9 cellular contexts compared by ENCODE assay signal in genomic region chr6:150025201-150025917, GRCh38. TPM values are rescaled to one million over a fixed set of nuclear protein-coding genes. Genes with fewer than 3 reads are reported as not detected.
A peak's percentile ranks its signal among the peaks of the same experiment; 100 is the strongest.
DNase-seq lines count a peak whose midpoint lies in the region; ATAC-seq, FAIRE-seq and TF ChIP-seq lines count a peak whose summit lies in the region.
"Had no signal": no experiment of that assay in that cellular context is flagged by ENCODE, and none has a peak within 500 bp of the region (broad histone marks: within the 10 kb centered on the region; RNA-seq: fewer than 3 reads in every experiment).

RAET1L (minus strand) TSS chr6:150025532; CDS start chr6:150025471, 61 bp downstream.

- H4K5ac ChIP-seq in H1 (ENCODE audit: insufficient read length, low read depth, low read length) = no peak within 1 kb of the TSS

- no peak within 1 kb of the TSS for H4K91ac ChIP-seq in H1 (replicated peaks; ENCODE audit: insufficient read length, low read length)
- H4K91ac ChIP-seq in neuronal stem cell (ENCODE audit: low read depth, low read length, poor library complexity) = no peak within 1 kb of the TSS

- H3K56ac ChIP-seq in H1 (replicated peaks; ENCODE audit: insufficient read length, low read depth, low read length) = no peak within 1 kb of the TSS

- no peaks in the 10 kb centered on the region for H3K79me2 ChIP-seq in H1 (ENCODE audit: control insufficient read depth in 1 of 2, insufficient read depth in 2 of 2, low read length in 2 of 2)

- H3K4me2 ChIP-seq in H1 (ENCODE audit: insufficient read depth in 1 of 2, low read depth in 2 of 2, low read length in 2 of 2) (peak within 1 kb of the TSS; percentile 63 to 67), neuronal stem cell (ENCODE audit: insufficient read depth, low read length, poor library complexity, severe bottlenecking) (no peak within 1 kb of the TSS)

- ATAC-seq in HG02642 (IDR thresholded peaks at IDR 0.05; ENCODE audit: poor library complexity, unreplicated experiment) (no peak), HG03139 (IDR thresholded peaks at IDR 0.05; ENCODE audit: unreplicated experiment) (no peak)

- H3K27ac Mint-ChIP-seq in CD4-positive, alpha-beta memory T cell = no peak within 1 kb of the TSS
- H3K27ac Mint-ChIP-seq in T-helper 2 cell treated with Interferon-gamma antibody and Interleukin-4, amounts not matched to agents 5 μg/mL and 100 μg/mL, for 36 hours = no peak within 1 kb of the TSS

- POLR2A ChIA-PET in CD4-positive, alpha-beta memory T cell (lab: Charles Lee; ENCODE audit: partially characterized antibody) = no interaction called here
- POLR2A ChIA-PET in H1 (lab: Charles Lee; ENCODE audit: partially characterized antibody) = no interaction called here

- no peak within 1 kb of the TSS for H2BK20ac ChIP-seq in H1 (ENCODE audit: low read length)

- H4K20me1 ChIP-seq in H1 (replicated peaks in 1 of 2; ENCODE audit: control insufficient read depth in 1 of 2, insufficient read depth in 2 of 2, low read length in 2 of 2) = no peaks in the 10 kb centered on the region

- no peak within 1 kb of the TSS; the same call in none of the 2 replicates for H3K18ac ChIP-seq in H1 (ENCODE audit: extremely low read depth, low read length)
- peak within 1 kb of the TSS; percentile 64 for H3K18ac ChIP-seq in neuronal stem cell (ENCODE audit: low read length)

- WGBS in H1 (ENCODE audit: extremely low coverage in 1 of 2, insufficient coverage in 1 of 2, insufficient read length in 1 of 2, insufficient replicate concordance in 2 of 2, low coverage in 1 of 2, low lambda C conversion rate in 2 of 2, missing lambda C conversion rate in 1 of 2), 2 experiments = 55% methylated on average over 36 of the region's 36 CpGs; no CpG with 5 or more reads in 1 of the 2 experiments
- WGBS in neuronal stem cell (ENCODE audit: extremely low coverage in 2 of 2, insufficient read length in 2 of 2, insufficient replicate concordance in 1 of 2), 2 donors = no CpG with 5 or more reads among the region's 36 CpGs

- TF ChIP-seq POLR2A in H1 (IDR thresholded peaks at IDR 0.05; ENCODE audit: control extremely low read depth in 1 of 2, low read depth in 2 of 2, low read length in 2 of 2) = no peak

- peak within 1 kb of the TSS in 7 of 8 donors; percentile 21 to 85 (median 75) for H3K4me3 Mint-ChIP-seq in CD4-positive, alpha-beta memory T cell
- H3K4me3 Mint-ChIP-seq in T-helper 2 cell treated with Interferon-gamma antibody and Interleukin-4, amounts not matched to agents 5 μg/mL and 100 μg/mL, for 36 hours = no peak within 1 kb of the TSS

- intact Hi-C loops in CD4-positive, alpha-beta memory T cell (cut with micrococcal nuclease) = no loop called here

- H2AFZ ChIP-seq in H1 (ENCODE audit: low read length) = peak within 1 kb of the TSS; percentile 87
- no peak within 1 kb of the TSS for H2AFZ ChIP-seq in neuronal stem cell (ENCODE audit: low read length)

- H3K23ac ChIP-seq in H1 (ENCODE audit: insufficient read length) (no peak within 1 kb of the TSS), neuronal stem cell (ENCODE audit: low read depth, low read length, poor library complexity) (peak within 1 kb of the TSS; percentile 52)

- H3K4me1 Mint-ChIP-seq in CD4-positive, alpha-beta memory T cell = peaks cover 4 to 17% (median 8%) of the 10 kb centered on the region in 4 donors
- no peaks in the 10 kb centered on the region for H3K4me1 Mint-ChIP-seq in T-helper 2 cell treated with Interferon-gamma antibody and Interleukin-4, amounts not matched to agents 5 μg/mL and 100 μg/mL, for 36 hours (ENCODE audit: low read depth)

- no peaks in the 10 kb centered on the region; the same call in 1 of the 2 replicates for H3K23me2 ChIP-seq in H1 (ENCODE audit: low read depth, low read length)

- FAIRE-seq in H1 (lab: Jason Lieb, UNC) = no peak
- FAIRE-seq: frontal cortex had no signal

- H3K27ac ChIP-seq in CD4-positive, alpha-beta memory T cell (ENCODE audit: low read depth, low read length) = no peak within 1 kb of the TSS
- H3K27ac ChIP-seq in H1 (ENCODE audit: low read depth, low read length) (no peak within 1 kb of the TSS), neuronal stem cell (replicated peaks; ENCODE audit: low read length) (no peak within 1 kb of the TSS)

- no peak within 1 kb of the TSS for H2AK5ac ChIP-seq in H1 (ENCODE audit: low read depth, low read length)
- H2AK5ac ChIP-seq in neuronal stem cell (ENCODE audit: low read depth, low read length) = peak within 1 kb of the TSS; percentile 37

- H2BK120ac ChIP-seq in H1 (replicated peaks; ENCODE audit: low read depth, low read length) (no peak within 1 kb of the TSS), neuronal stem cell (ENCODE audit: low read depth, low read length) (no peak within 1 kb of the TSS)

- H2BK15ac ChIP-seq in H1 (ENCODE audit: low read length) (no peak within 1 kb of the TSS), neuronal stem cell (ENCODE audit: low read length) (no peak within 1 kb of the TSS)

- no peak within 1 kb of the TSS for H2BK5ac ChIP-seq in H1 (ENCODE audit: low read depth, low read length)
- peak within 1 kb of the TSS; percentile 22 for H2BK5ac ChIP-seq in neuronal stem cell (ENCODE audit: low read length)

- H3K27me3 Mint-ChIP-seq in CD4-positive, alpha-beta memory T cell = peaks cover 24 to 58% of the 10 kb centered on the region in 2 donors
- H3K27me3 Mint-ChIP-seq in T-helper 2 cell treated with Interferon-gamma antibody and Interleukin-4, amounts not matched to agents 5 μg/mL and 100 μg/mL, for 36 hours (ENCODE audit: low read depth) = peaks cover 70% of the 10 kb centered on the region

- H4K8ac ChIP-seq in H1 (ENCODE audit: extremely low read depth, insufficient read depth, low read length) (no peak within 1 kb of the TSS), neuronal stem cell (ENCODE audit: low read depth, low read length) (no peak within 1 kb of the TSS)

- no peak for TF ChIP-seq RAD21 in H1 (IDR thresholded peaks at IDR 0.05 in 1 of 2, conservative IDR thresholded peaks at IDR 0.05 in 1 of 2; ENCODE audit: low read depth in 2 of 2, low read length in 2 of 2)

- CTCF ChIA-PET in CD4-positive, alpha-beta memory T cell (lab: Charles Lee; ENCODE audit: partially characterized antibody) = interaction anchor here (1.0 kb wide), 1 partner anchor 9 kb away, joined by 3 read pairs; no protein-coding TSS in a partner anchor
- CTCF ChIA-PET in H1 (lab: Charles Lee; ENCODE audit: partially characterized antibody) = interaction anchor here (1.0 to 2.0 kb wide), 4 partner anchors 9 to 96 kb away, joined by 3 to 5 read pairs (median 4); no protein-coding TSS in a partner anchor

- H3K79me1 ChIP-seq in H1 (ENCODE audit: low read depth, low read length) (no peaks in the 10 kb centered on the region), neuronal stem cell (ENCODE audit: low read depth, low read length) (no peaks in the 10 kb centered on the region)

- H3K14ac ChIP-seq in H1 (ENCODE audit: insufficient read length) (no peak within 1 kb of the TSS), neuronal stem cell (ENCODE audit: low read length) (no peak within 1 kb of the TSS)

- no peak for DNase-seq in CD4-positive, alpha-beta memory T cell
- DNase-seq in M059J (ENCODE audit: low read depth) (peak; percentile 83), H1 (ENCODE audit: low read depth in 1 of 2, low spot score in 2 of 2) (no peak), neuronal stem cell (ENCODE audit: low spot score) (no peak), occipital lobe (lab: John Stamatoyannopoulos, UW) (no peak)
- no peak for DNase-seq in T-helper 2 cell treated with Interferon-gamma antibody and Interleukin-4, amounts not matched to agents 5 μg/mL and 100 μg/mL, for 36 hours (ENCODE audit: low spot score)

- H3K36me3 ChIP-seq in CD4-positive, alpha-beta memory T cell (ENCODE audit: insufficient read depth, low read length) = no peaks in the 10 kb centered on the region
- H3K36me3 ChIP-seq in H1 (ENCODE audit: control insufficient read depth in 2 of 4, insufficient read depth in 4 of 4, low read length in 3 of 4) (no peaks in the 10 kb centered on the region), neuronal stem cell (replicated peaks in 1 of 2; ENCODE audit: control insufficient read depth in 2 of 2, insufficient read depth in 2 of 2, low read length in 2 of 2) (no peaks in the 10 kb centered on the region)

- H3K27me3 ChIP-seq in CD4-positive, alpha-beta memory T cell (ENCODE audit: insufficient read depth, low read length) = peaks cover 17% of the 10 kb centered on the region
- peaks cover 7 to 30% (median 20%) of the 10 kb centered on the region in 4 experiments; a peak in 6 of 7 replicates for H3K27me3 ChIP-seq in H1 (replicated peaks in 1 of 4; ENCODE audit: control insufficient read depth in 3 of 4, extremely low read depth in 1 of 4, insufficient read depth in 3 of 4, low read length in 3 of 4)
- H3K27me3 ChIP-seq in neuronal stem cell (ENCODE audit: control insufficient read depth in 3 of 3, insufficient read depth in 3 of 3, low read depth in 1 of 3, low read length in 3 of 3) = peaks cover 0 to 49% (median 9%) of the 10 kb centered on the region in 3 experiments

- H3K36me3 Mint-ChIP-seq in CD4-positive, alpha-beta memory T cell = no peaks in the 10 kb centered on the region
- H3K36me3 Mint-ChIP-seq in T-helper 2 cell treated with Interferon-gamma antibody and Interleukin-4, amounts not matched to agents 5 μg/mL and 100 μg/mL, for 36 hours (ENCODE audit: low read depth) = no peaks in the 10 kb centered on the region

- H3K4ac ChIP-seq in H1 (replicated peaks; ENCODE audit: insufficient read length, low read depth, low read length) (no peak within 1 kb of the TSS), neuronal stem cell (ENCODE audit: low read length) (no peak within 1 kb of the TSS)

- H3K9ac ChIP-seq in H1 (replicated peaks in 1 of 4; ENCODE audit: extremely low read depth in 1 of 4, low read depth in 3 of 4, low read length in 3 of 4) = no peak within 1 kb of the TSS
- H3K9ac ChIP-seq in neuronal stem cell (ENCODE audit: low read depth, low read length, poor library complexity) = no peak within 1 kb of the TSS

- no peaks in the 10 kb centered on the region for H3K9me3 Mint-ChIP-seq in CD4-positive, alpha-beta memory T cell
- H3K9me3 Mint-ChIP-seq in T-helper 2 cell treated with Interferon-gamma antibody and Interleukin-4, amounts not matched to agents 5 μg/mL and 100 μg/mL, for 36 hours = no peaks in the 10 kb centered on the region

- no peak within 1 kb of the TSS for H3K4me3 ChIP-seq in CD4-positive, alpha-beta memory T cell (ENCODE audit: low read length in 2 of 2)
- H3K4me3 ChIP-seq in H1 (ENCODE audit: extremely low read depth in 1 of 4, insufficient read depth in 2 of 4, low read depth in 3 of 4, low read length in 4 of 4) (peak within 1 kb of the TSS; percentile 20 to 53 (median 28); a peak in 6 of 8 replicates), neuronal stem cell (ENCODE audit: low read length in 2 of 2) (no peak within 1 kb of the TSS)

- TF ChIP-seq CTCF in H1 (IDR thresholded peaks at IDR 0.05; ENCODE audit: control extremely low read depth in 1 of 3, insufficient read depth in 1 of 3, low read depth in 1 of 3, low read length in 3 of 3) = no peak

- no peak within 1 kb of the TSS for H2BK12ac ChIP-seq in H1 (ENCODE audit: low read depth, low read length)
- H2BK12ac ChIP-seq in neuronal stem cell (ENCODE audit: low read length) = no peak within 1 kb of the TSS

- TF ChIP-seq EP300 in H1 (IDR thresholded peaks at IDR 0.05; ENCODE audit: borderline replicate concordance in 1 of 2, low read depth in 2 of 2, low read length in 2 of 2) = no peak

- H3K9me3 ChIP-seq in CD4-positive, alpha-beta memory T cell (ENCODE audit: control insufficient read depth in 1 of 2, low read length in 2 of 2) = no peaks in the 10 kb centered on the region
- no peaks in the 10 kb centered on the region for H3K9me3 ChIP-seq in H1 (ENCODE audit: insufficient read depth in 2 of 2, low read depth in 1 of 2, low read length in 1 of 2)
- H3K9me3 ChIP-seq in neuronal stem cell (replicated peaks in 1 of 2; ENCODE audit: control insufficient read depth in 2 of 2, insufficient read depth in 1 of 2, low read depth in 1 of 2, low read length in 2 of 2) = no peaks in the 10 kb centered on the region

- peaks cover 7% of the 10 kb centered on the region for H3K4me1 ChIP-seq in CD4-positive, alpha-beta memory T cell (ENCODE audit: insufficient read depth, low read length)
- H3K4me1 ChIP-seq in H1 (replicated peaks in 1 of 4; ENCODE audit: control insufficient read depth in 3 of 4, insufficient read depth in 4 of 4, low read length in 3 of 4) (peaks cover 0 to 6% (median 1%) of the 10 kb centered on the region in 4 experiments; a peak in 4 of 7 replicates), neuronal stem cell (ENCODE audit: control insufficient read depth in 2 of 2, insufficient read depth in 1 of 2, low read depth in 1 of 2, low read length in 2 of 2) (no peaks in the 10 kb centered on the region)

RNA-seq across cellular contexts. Expression of gene RAET1L, which starts in this region (rescaled TPM):
- not detected for total RNA-seq in CD4-positive, alpha-beta memory T cell
- not detected for polyA plus RNA-seq in CD4-positive, alpha-beta memory T cell
- total RNA-seq in M059J (2014; rRNA removed; shearing (Covaris generic)) = 0.42 TPM in 1 of 2 replicates, not detected in the other
- not detected in 2 replicates for total RNA-seq in H1 (2021; fragmentation: NEBNext Ultra II Directional; extraction: Animal tissue kit (Norgen Biotek cat#: 25700))
- polyA plus RNA-seq in H1 (2011; rRNA removed) = not detected in 2 replicates
- polyA plus RNA-seq in H1 (2011; cell fraction: cytosol; rRNA removed) = not detected
- not detected for polyA plus RNA-seq in H1 (2011; cell fraction: nucleus; rRNA removed)
- polyA plus RNA-seq in H1 (2012, experiment 1 of 2) = not detected in 4 replicates
- not detected for polyA plus RNA-seq in H1 (2012, experiment 2 of 2)
- polyA plus RNA-seq in H1 (2013, experiment 1 of 2) = not detected
- polyA plus RNA-seq in H1 (2013, experiment 2 of 2) = not detected
- polyA minus RNA-seq in H1 (2011; rRNA and poly(A)+ RNA removed) = not detected in 2 replicates
- not detected for polyA minus RNA-seq in H1 (2011; cell fraction: cytosol; rRNA and poly(A)+ RNA removed)
- polyA minus RNA-seq in H1 (2011; cell fraction: nucleus; rRNA and poly(A)+ RNA removed) = not detected
- polyA plus RNA-seq in neuronal stem cell (2013, experiment 1 of 2) = not detected
- polyA plus RNA-seq in neuronal stem cell (2013, experiment 2 of 2) = not detected
- total RNA-seq in occipital lobe = 0.62 TPM
- total RNA-seq: frontal cortex had no signal

Comparison
In these comparisons a context has a peak if more than half of its experiments do, and no peak if none do; other contexts are left out.
1. Peak in DNase-seq in M059J; RNA of the gene not detected or under 1 TPM.
2. H3K4me3 ChIP-seq: peak in H1 (4 of 4); none in CD4-positive, alpha-beta memory T cell (0 of 2) and neuronal stem cell (0 of 2).